14 cellular contexts compared by ENCODE assay signal in the genomic region with DNA sequence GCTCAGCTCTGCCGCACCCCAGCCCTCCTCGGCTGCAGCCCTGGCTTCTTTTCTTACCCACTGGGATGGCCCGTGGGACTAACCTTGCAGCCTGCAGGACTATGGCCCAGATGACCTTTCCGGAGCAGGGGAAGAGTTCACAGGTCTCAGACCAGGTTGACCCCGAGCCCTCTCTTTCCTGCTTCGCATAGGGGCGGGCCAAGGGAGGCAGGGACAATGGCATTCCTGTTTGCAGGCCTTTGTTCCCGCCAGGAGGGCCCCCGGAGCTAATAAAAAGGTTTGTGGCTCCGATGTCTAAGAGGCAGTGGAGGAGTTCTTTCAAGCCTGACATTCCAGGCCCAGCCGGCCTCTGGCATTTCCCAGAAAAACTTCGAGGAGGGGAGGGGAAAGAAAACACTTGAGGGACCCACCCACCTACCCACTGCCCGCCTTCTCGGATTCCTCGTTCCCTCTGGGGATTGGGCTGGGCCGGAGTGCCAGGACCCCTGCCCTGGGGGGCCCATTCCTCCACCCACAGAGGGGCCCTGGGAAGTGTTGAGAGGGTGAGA. TPM values are rescaled to one million over a fixed set of nuclear protein-coding genes. Genes with fewer than 3 reads are reported as not detected.
DNase-seq lines count a peak whose midpoint lies in the region; ATAC-seq, FAIRE-seq and TF ChIP-seq lines count a peak whose summit lies in the region.
"Had no signal": no experiment of that assay in that cellular context is flagged by ENCODE, and none has a peak within 500 bp of the region (broad histone marks: within the 10 kb centered on the region; RNA-seq: fewer than 3 reads in every experiment).

No MANE protein-coding gene starts in this region.

- peaks cover 63% of the 10 kb centered on the region for H3K4me1 ChIP-seq in iPS-20b (ENCODE audit: insufficient read depth, low read length)

- H3K4me3 ChIP-seq in iPS-20b (ENCODE audit: low read length) (peak overlapping the region; percentile 40; the same call in 1 of the 2 replicates), lower leg skin (ENCODE audit: low read depth, poor library complexity, severe bottlenecking) (no peak overlapping the region)
- H3K4me3 ChIP-seq: dorsolateral prefrontal cortex had no signal

- no peak for TF ChIP-seq CTCF in lower leg skin (IDR thresholded peaks at IDR 0.05)

- peak overlapping the region; percentile 69; the same call in 1 of the 2 replicates for H3K9ac ChIP-seq in iPS-20b (ENCODE audit: low read depth, low read length)

- peak overlapping the region; percentile 80 for H3K27ac ChIP-seq in iPS-20b (ENCODE audit: low read length)
- H3K27ac ChIP-seq: HL-60 had no signal

- intact Hi-C loops in lower leg skin (cut with DNase I; ENCODE audit: low total_unique reads): no loop called here

- peak; percentile 94 for DNase-seq in astrocyte of the hippocampus (ENCODE audit: low read depth, low spot score)
- peak; percentile 91 for DNase-seq in renal cortical epithelial cell (ENCODE audit: low read depth)
- no peak for DNase-seq in T1000 (lab: John Stamatoyannopoulos, UW)
- no peak for DNase-seq in NOMO-1 treated with dmso at 0.1 percent for 144 hours (lab: John Stamatoyannopoulos, UW; ENCODE audit: unreplicated experiment)
- DNase-seq in lower leg skin (ENCODE audit: low spot score in 2 of 2): no peak
- DNase-seq: activated CD8-positive, alpha-beta memory T cell treated with anti-CD3 and anti-CD28 coated beads, Interleukin-2, amount 50 U/mL, for 48 hours; dorsolateral prefrontal cortex; GOT3; NCI-H2081; SW 1271 had no signal

- H3K9me3 ChIP-seq in iPS-20b (ENCODE audit: insufficient read depth, low read depth, low read length): no peaks in the 10 kb centered on the region

- no peak for TF ChIP-seq POLR2A in lower leg skin (IDR thresholded peaks at IDR 0.05)

- WGBS in lower leg skin, 2 donors: 59 to 67% methylated on average over 16 of the region's 16 CpGs

- ATAC-seq in GM21381 (IDR thresholded peaks at IDR 0.05; ENCODE audit: unreplicated experiment): no peak

- H3K27me3 ChIP-seq in iPS-20b (ENCODE audit: insufficient read depth, low read length): no peaks in the 10 kb centered on the region

- peak; percentile 96 for FAIRE-seq in G401.6 (lab: Jason Lieb, UNC)

- no peaks in the 10 kb centered on the region for H3K36me3 ChIP-seq in iPS-20b (ENCODE audit: insufficient read depth, low read depth, low read length)

RNA-seq across cellular contexts. Expression of a gene that starts 5.8 kb away (rescaled TPM):
- 46.4 and 94.7 TPM in 2 replicates for total RNA-seq in renal cortical epithelial cell
- total RNA-seq in lower leg skin: 10 to 100 TPM; 12.5 to 45.0 (median 13.0) TPM

RNA-seq across cellular contexts. Expression of a gene that starts 12.8 kb away (rescaled TPM):
- total RNA-seq in renal cortical epithelial cell: 29.0 and 52.9 TPM in 2 replicates
- 10 to 100 TPM; 30.4 to 40.3 (median 39.9) TPM for total RNA-seq in lower leg skin

Comparison
In these comparisons a context has a peak if more than half of its experiments do, and no peak if none do; other contexts are left out.
1. DNase-seq: peak in astrocyte of the hippocampus (single experiment) and renal cortical epithelial cell (single experiment); none in T1000 (single experiment), NOMO-1 treated with dmso at 0.1 percent for 144 hours (single experiment) and lower leg skin (0 of 2).